In genomic region chrX:133412665-133413064, GRCh38 we compare ENCODE assay signal across 17 cellular contexts. TPM values are rescaled to one million over a fixed set of nuclear protein-coding genes. Genes with fewer than 3 reads are reported as not detected.
DNase-seq lines count a peak whose midpoint lies in the region; ATAC-seq and TF ChIP-seq lines count a peak whose summit lies in the region.
"Had no signal": no experiment of that assay in that cellular context is flagged by ENCODE, and none has a peak within 500 bp of the region (broad histone marks: within the 10 kb centered on the region; RNA-seq: fewer than 3 reads in every experiment).

No MANE protein-coding gene starts in this region.

- no peak overlapping the region for H3K4me3 Mint-ChIP-seq in stimulated activated effector memory CD8-positive, alpha-beta T cell treated with anti-CD3 and anti-CD28 coated beads, Interleukin-12 subunit alpha, Interleukin-12 subunit beta, amount 100 ng/mL, for 72 hours
- H3K4me3 Mint-ChIP-seq: T-helper 2 cell treated with Interferon-gamma antibody and Interleukin-4, amounts not matched to agents 5 μg/mL and 100 μg/mL, for 36 hours had no signal

- H3K4me3 ChIP-seq in NT2/D1 (ENCODE audit: insufficient read length, low read depth) (peak overlapping the region; percentile 65), esophagus squamous epithelium (peak overlapping the region in 3 of 4 donors; percentile 54 to 75 (median 59)), muscle layer of colon (ENCODE audit: low read depth in 1 of 2, low read length in 2 of 2) (peak overlapping the region in 1 of 2 donors; percentile 65), stomach smooth muscle (ENCODE audit: low read length in 2 of 2) (peak overlapping the region; percentile 74 to 79), colonic mucosa (no peak overlapping the region)
- H3K4me3 ChIP-seq: mucosa of descending colon had no signal

- H3K27ac Mint-ChIP-seq in stimulated activated effector memory CD8-positive, alpha-beta T cell treated with anti-CD3 and anti-CD28 coated beads, Interleukin-12 subunit alpha, Interleukin-12 subunit beta, amount 100 ng/mL, for 72 hours = no peak overlapping the region
- H3K27ac Mint-ChIP-seq: T-helper 2 cell treated with Interferon-gamma antibody and Interleukin-4, amounts not matched to agents 5 μg/mL and 100 μg/mL, for 36 hours had no signal

- DNase-seq in NT2/D1 (ENCODE audit: low read depth, low spot score) (no peak), esophagus squamous epithelium (lab: John Stamatoyannopoulos, UW) (no peak), colonic mucosa (no peak), HuH-7.5 (ENCODE audit: low spot score) (no peak)
- DNase-seq in NK-92 treated with Interleukin-12 subunit alpha and Interleukin-12 subunit beta, amount 100 ng/mL, for 24 hours (lab: John Stamatoyannopoulos, UW) = no peak
- DNase-seq in stimulated activated effector memory CD8-positive, alpha-beta T cell treated with anti-CD3 and anti-CD28 coated beads, Interleukin-12 subunit alpha, Interleukin-12 subunit beta, amount 100 ng/mL, for 72 hours (ENCODE audit: low spot score in 2 of 2) = no peak
- DNase-seq: activated CD4-positive, alpha-beta T cell treated with anti-CD3 and anti-CD28 coated beads for 1 hour; activated naive CD4-positive, alpha-beta T cell; BE2C; effector memory CD4-positive, alpha-beta T cell; Karpas-422; mucosa of descending colon had no signal

- H3K27ac ChIP-seq in esophagus squamous epithelium = peak overlapping the region in 3 of 4 donors; percentile 1 to 83 (median 21)
- peak overlapping the region; percentile 12 for H3K27ac ChIP-seq in muscle layer of colon (ENCODE audit: low read depth, low read length)
- peak overlapping the region; percentile 80 for H3K27ac ChIP-seq in stomach smooth muscle (ENCODE audit: low read length)
- no peak overlapping the region for H3K27ac ChIP-seq in colonic mucosa
- H3K27ac ChIP-seq: HL-60 had no signal

- whole genome bisulfite sequencing in esophagus squamous epithelium, 2 donors = 72% methylated on average over 4 of the region's 5 CpGs; no CpG with 5 or more reads in 1 of the 2 donors

- no peaks in the 10 kb centered on the region for H3K4me1 Mint-ChIP-seq in stimulated activated effector memory CD8-positive, alpha-beta T cell treated with anti-CD3 and anti-CD28 coated beads, Interleukin-12 subunit alpha, Interleukin-12 subunit beta, amount 100 ng/mL, for 72 hours

- no peaks in the 10 kb centered on the region for H3K27me3 ChIP-seq in NT2/D1 (ENCODE audit: insufficient read depth, insufficient read length)
- H3K27me3 ChIP-seq in esophagus squamous epithelium = peaks cover 0 to 36% (median 0%) of the 10 kb centered on the region in 4 donors
- H3K27me3 ChIP-seq in muscle layer of colon (ENCODE audit: control insufficient read depth in 1 of 2, insufficient read depth in 2 of 2, low read length in 2 of 2) = peaks cover 0 to 4% of the 10 kb centered on the region in 2 donors
- peaks cover 0 to 8% of the 10 kb centered on the region in 2 donors for H3K27me3 ChIP-seq in stomach smooth muscle (ENCODE audit: control insufficient read depth in 1 of 2, insufficient read depth in 2 of 2, low read length in 2 of 2)
- peaks cover 5% of the 10 kb centered on the region for H3K27me3 ChIP-seq in colonic mucosa

- H3K9me3 Mint-ChIP-seq in stimulated activated effector memory CD8-positive, alpha-beta T cell treated with anti-CD3 and anti-CD28 coated beads, Interleukin-12 subunit alpha, Interleukin-12 subunit beta, amount 100 ng/mL, for 72 hours = no peaks in the 10 kb centered on the region
- H3K9me3 Mint-ChIP-seq: T-helper 2 cell treated with Interferon-gamma antibody and Interleukin-4, amounts not matched to agents 5 μg/mL and 100 μg/mL, for 36 hours had no signal

- H3K36me3 ChIP-seq in NT2/D1 (ENCODE audit: insufficient read depth, insufficient read length, low read length) (peaks cover 18% of the 10 kb centered on the region), esophagus squamous epithelium (no peaks in the 10 kb centered on the region), muscle layer of colon (ENCODE audit: insufficient read depth, low read length) (no peaks in the 10 kb centered on the region), stomach smooth muscle (ENCODE audit: control insufficient read depth in 2 of 2, insufficient read depth in 2 of 2, low read length in 2 of 2) (no peaks in the 10 kb centered on the region), colonic mucosa (no peaks in the 10 kb centered on the region)
- H3K36me3 ChIP-seq: BE2C had no signal

- H3K9ac ChIP-seq in NT2/D1 (ENCODE audit: insufficient read length, low read depth) (peak overlapping the region; percentile 67), muscle layer of colon (ENCODE audit: low read length) (no peak overlapping the region), stomach smooth muscle (ENCODE audit: low read length in 2 of 2) (peak overlapping the region; percentile 66 to 75), colonic mucosa (ENCODE audit: low read depth in 2 of 2, low read length in 2 of 2) (no peak overlapping the region)

- no peak for TF ChIP-seq POLR2A in esophagus squamous epithelium (IDR thresholded peaks at IDR 0.05)

- intact Hi-C loops in esophagus squamous epithelium (cut with DNase I) = no loop called here
- intact Hi-C loops in colonic mucosa (cut with DNase I) = loop anchor here (10.0 kb wide), 1 partner anchor 252 kb away; no protein-coding TSS in a partner anchor

- H3K4me1 ChIP-seq in NT2/D1 (ENCODE audit: insufficient read depth, insufficient read length) (no peaks in the 10 kb centered on the region), esophagus squamous epithelium (peaks cover 0 to 24% (median 0%) of the 10 kb centered on the region in 3 donors), muscle layer of colon (ENCODE audit: insufficient read depth, low read length) (peaks cover 16% of the 10 kb centered on the region), stomach smooth muscle (ENCODE audit: control insufficient read depth, insufficient read depth, low read length) (peaks cover 18% of the 10 kb centered on the region), colonic mucosa (no peaks in the 10 kb centered on the region)
- H3K4me1 ChIP-seq: BE2C had no signal

- no peaks in the 10 kb centered on the region for H3K9me3 ChIP-seq in NT2/D1 (ENCODE audit: insufficient read depth, low read length)
- H3K9me3 ChIP-seq in esophagus squamous epithelium = no peaks in the 10 kb centered on the region
- no peaks in the 10 kb centered on the region for H3K9me3 ChIP-seq in muscle layer of colon (ENCODE audit: low read length)
- no peaks in the 10 kb centered on the region for H3K9me3 ChIP-seq in stomach smooth muscle (ENCODE audit: control insufficient read depth in 2 of 2, low read length in 2 of 2)
- no peaks in the 10 kb centered on the region for H3K9me3 ChIP-seq in colonic mucosa
- H3K9me3 ChIP-seq: BE2C, mucosa of descending colon had no signal

- TF ChIP-seq CTCF in esophagus squamous epithelium (IDR thresholded peaks at IDR 0.05) (no peak), colonic mucosa (IDR thresholded peaks at IDR 0.05) (no peak)

- no peaks in the 10 kb centered on the region for H3K36me3 Mint-ChIP-seq in stimulated activated effector memory CD8-positive, alpha-beta T cell treated with anti-CD3 and anti-CD28 coated beads, Interleukin-12 subunit alpha, Interleukin-12 subunit beta, amount 100 ng/mL, for 72 hours

- ATAC-seq in stimulated activated effector memory CD8-positive, alpha-beta T cell treated with anti-CD3 and anti-CD28 coated beads, Interleukin-12 subunit alpha, Interleukin-12 subunit beta, amount 100 ng/mL, for 72 hours = no peak
- ATAC-seq: mucosa of descending colon had no signal

RNA-seq across cellular contexts. Expression of gene GPC4, which starts 2.6 kb away (rescaled TPM):
- 1 to 10 TPM; 1.3 to 8.2 (median 3.1) TPM for total RNA-seq in esophagus squamous epithelium
- 10 to 100 TPM; 15.4 to 20.9 TPM for total RNA-seq in colonic mucosa
- total RNA-seq: pulmonary artery endothelial cell had no signal

Comparison
In these comparisons a context has a peak if more than half of its experiments do, and no peak if none do; other contexts are left out.
1. H3K9ac ChIP-seq: peak in NT2/D1 (single experiment) and stomach smooth muscle (2 of 2); none in muscle layer of colon (single experiment) and colonic mucosa (0 of 2).